27 cellular contexts compared by ENCODE assay signal in genomic region chr12:25833657-25834056, GRCh38.
DNase-seq lines count a peak whose midpoint lies in the region; ATAC-seq and FAIRE-seq lines count a peak whose summit lies in the region.
"Had no signal": no experiment of that assay in that cellular context is flagged by ENCODE, and none has a peak within 500 bp of the region (broad histone marks: within the 10 kb centered on the region; RNA-seq: fewer than 3 reads in every experiment).

No MANE protein-coding gene starts in this region.

- no peak overlapping the region for H4K8ac ChIP-seq in mesenchymal stem cell (ENCODE audit: low read length)

- no peak overlapping the region for H2BK12ac ChIP-seq in mesenchymal stem cell (ENCODE audit: low read length in 2 of 2)

- peaks cover 1% of the 10 kb centered on the region for H3K4me1 ChIP-seq in mesenchymal stem cell (ENCODE audit: control insufficient read depth, insufficient read depth, low read depth, low read length)
- H3K4me1 ChIP-seq: BLaER1 had no signal

- H3K23ac ChIP-seq in mesenchymal stem cell (ENCODE audit: low read length in 2 of 2) = no peak overlapping the region

- H2AK5ac ChIP-seq in mesenchymal stem cell (ENCODE audit: low read length, severe bottlenecking) = no peak overlapping the region

- no peaks in the 10 kb centered on the region for H3K27me3 ChIP-seq in mesenchymal stem cell (ENCODE audit: control insufficient read depth in 1 of 2, insufficient read depth in 1 of 2, low read length in 2 of 2)
- H3K27me3 ChIP-seq: BLaER1 had no signal

- no peak overlapping the region for H2BK120ac ChIP-seq in mesenchymal stem cell (ENCODE audit: low read depth, low read length)

- no peak overlapping the region for H2AFZ ChIP-seq in mesenchymal stem cell (ENCODE audit: low read depth, low read length)

- no peak overlapping the region for H3K27ac ChIP-seq in mesenchymal stem cell (ENCODE audit: low read length, poor library complexity, severe bottlenecking)
- H3K27ac ChIP-seq: BLaER1, SK-N-MC had no signal

- no peak overlapping the region for H4K91ac ChIP-seq in mesenchymal stem cell (ENCODE audit: low read length)

- H2BK15ac ChIP-seq in mesenchymal stem cell (ENCODE audit: low read depth, poor library complexity, severe bottlenecking) = no peak overlapping the region

- ATAC-seq in HG03108 (IDR thresholded peaks at IDR 0.05; ENCODE audit: unreplicated experiment) = no peak

- peak; percentile 21 for FAIRE-seq in endometrium (lab: Jason Lieb, UNC)
- FAIRE-seq: D721Med, G401.6, HTR-8/SVneo, RCC 7860 had no signal

- no peaks in the 10 kb centered on the region for H3K79me1 ChIP-seq in mesenchymal stem cell (replicated peaks; ENCODE audit: low read length, poor library complexity, severe bottlenecking)

- no peak overlapping the region for H3K4ac ChIP-seq in mesenchymal stem cell (ENCODE audit: low read depth in 1 of 2, low read length in 2 of 2)

- no peak overlapping the region for H2BK5ac ChIP-seq in mesenchymal stem cell (ENCODE audit: low read depth, low read length, poor library complexity, severe bottlenecking)

- no peak overlapping the region for H3K4me3 ChIP-seq in mesenchymal stem cell (ENCODE audit: insufficient read depth in 1 of 2, low read depth in 1 of 2, low read length in 2 of 2)
- H3K4me3 ChIP-seq: BLaER1, SK-N-MC had no signal

- no peak overlapping the region for H3K18ac ChIP-seq in mesenchymal stem cell (ENCODE audit: low read depth in 1 of 2, low read length in 2 of 2)

- no peaks in the 10 kb centered on the region for H3K9me3 ChIP-seq in mesenchymal stem cell (ENCODE audit: control insufficient read depth, low read length)
- H3K9me3 ChIP-seq: BLaER1 had no signal

- H3K36me3 ChIP-seq in mesenchymal stem cell (ENCODE audit: control insufficient read depth in 1 of 2, insufficient read depth in 2 of 2, low read depth in 1 of 2, low read length in 2 of 2) = no peaks in the 10 kb centered on the region
- H3K36me3 ChIP-seq: BLaER1 had no signal

- H3K4me2 ChIP-seq in mesenchymal stem cell (ENCODE audit: low read length, poor library complexity, severe bottlenecking) = no peak overlapping the region
- H3K4me2 ChIP-seq: BLaER1 had no signal

- no peak overlapping the region for H3K14ac ChIP-seq in mesenchymal stem cell (ENCODE audit: low read length in 2 of 2)

- 35% methylated on average over 2 of the region's 2 CpGs for WGBS in mesenchymal stem cell

- DNase-seq in ELR (ENCODE audit: low read depth) (peak; percentile 13), M059J (ENCODE audit: low read depth) (peak; percentile 35), mesenchymal stem cell (peak; percentile 45), HUDEP-2 (lab: John Stamatoyannopoulos, UW; ENCODE audit: unreplicated experiment in 76 of 76) (no peak), NCI-H1092 (lab: John Stamatoyannopoulos, UW) (no peak)
- DNase-seq in activated CD4-positive, alpha-beta T cell treated with anti-CD3 and anti-CD28 coated beads for 1 hour = no peak
- DNase-seq: CD4-positive, CD25-positive, alpha-beta regulatory T cell; GOT3; KG1; MM.1S; NCI-H1048; NCI-H1417 treated with DMSO at 0.1 percent for 48 hours; NCI-H1694 treated with DMSO at 0.1 percent for 48 hours; NCI-H2081; NCI-H2227 treated with DMSO at 0.1 percent for 48 hours; NCI-H510A; NCI-H69; OCI-M1; SIG-M5 had no signal

- H3K9ac ChIP-seq in mesenchymal stem cell (ENCODE audit: low read length) = no peak overlapping the region
- H3K9ac ChIP-seq: BLaER1 had no signal

Comparison
In these comparisons a context has a peak if more than half of its experiments do, and no peak if none do; other contexts are left out.
1. DNase-seq: peak in ELR (single experiment), M059J (single experiment) and mesenchymal stem cell (single experiment); none in HUDEP-2 (0 of 76), activated CD4-positive, alpha-beta T cell treated with anti-CD3 and anti-CD28 coated beads for 1 hour (single experiment) and NCI-H1092 (single experiment).